2 cellular contexts compared by ENCODE assay signal in genomic region chr9:108813951-108814601, GRCh38.
TF ChIP-seq lines count a peak whose summit lies in the region.

No MANE protein-coding gene starts in this region.

TF ChIP-seq in K562, 482 proteins besides CTCF, POLR2A, EP300 and RAD21 (continued from another document):
- TF ChIP-seq, protein P1, sequence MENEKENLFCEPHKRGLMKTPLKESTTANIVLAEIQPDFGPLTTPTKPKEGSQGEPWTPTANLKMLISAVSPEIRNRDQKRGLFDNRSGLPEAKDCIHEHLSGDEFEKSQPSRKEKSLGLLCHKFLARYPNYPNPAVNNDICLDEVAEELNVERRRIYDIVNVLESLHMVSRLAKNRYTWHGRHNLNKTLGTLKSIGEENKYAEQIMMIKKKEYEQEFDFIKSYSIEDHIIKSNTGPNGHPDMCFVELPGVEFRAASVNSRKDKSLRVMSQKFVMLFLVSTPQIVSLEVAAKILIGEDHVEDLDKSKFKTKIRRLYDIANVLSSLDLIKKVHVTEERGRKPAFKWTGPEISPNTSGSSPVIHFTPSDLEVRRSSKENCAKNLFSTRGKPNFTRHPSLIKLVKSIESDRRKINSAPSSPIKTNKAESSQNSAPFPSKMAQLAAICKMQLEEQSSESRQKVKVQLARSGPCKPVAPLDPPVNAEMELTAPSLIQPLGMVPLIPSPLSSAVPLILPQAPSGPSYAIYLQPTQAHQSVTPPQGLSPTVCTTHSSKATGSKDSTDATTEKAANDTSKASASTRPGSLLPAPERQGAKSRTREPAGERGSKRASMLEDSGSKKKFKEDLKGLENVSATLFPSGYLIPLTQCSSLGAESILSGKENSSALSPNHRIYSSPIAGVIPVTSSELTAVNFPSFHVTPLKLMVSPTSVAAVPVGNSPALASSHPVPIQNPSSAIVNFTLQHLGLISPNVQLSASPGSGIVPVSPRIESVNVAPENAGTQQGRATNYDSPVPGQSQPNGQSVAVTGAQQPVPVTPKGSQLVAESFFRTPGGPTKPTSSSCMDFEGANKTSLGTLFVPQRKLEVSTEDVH (IDR thresholded peaks at IDR 0.05; ENCODE audit: low read depth, partially characterized antibody), result no peak
- TF ChIP-seq ZNF274 (IDR thresholded peaks at IDR 0.05; ENCODE audit: borderline replicate concordance, low read depth, low read length) (no peak), GABPB2 (CRISPR knock-in tag; conservative IDR thresholded peaks at IDR 0.05) (no peak), IFI16 (CRISPR knock-in tag; IDR thresholded peaks at IDR 0.05) (no peak), SPI1 (IDR thresholded peaks at IDR 0.05; ENCODE audit: borderline replicate concordance, low read depth, low read length) (no peak), LARP7 (IDR thresholded peaks at IDR 0.05) (no peak), ZNF76 (CRISPR knock-in tag; IDR thresholded peaks at IDR 0.05; ENCODE audit: borderline replicate concordance) (no peak), RERE (CRISPR knock-in tag; IDR thresholded peaks at IDR 0.05; ENCODE audit: borderline replicate concordance) (no peak), CBX2 (IDR thresholded peaks at IDR 0.05; ENCODE audit: insufficient read depth, low read length, poor library complexity, severe bottlenecking) (no peak), HEY1 (CRISPR knock-in tag; IDR thresholded peaks at IDR 0.05; ENCODE audit: borderline replicate concordance) (no peak), DNMT1 (IDR thresholded peaks at IDR 0.05) (no peak), L3MBTL2 (IDR thresholded peaks at IDR 0.05) (no peak), HDGF (IDR thresholded peaks at IDR 0.05) (no peak), RBM39 (optimal IDR thresholded peaks at IDR 0.05; ENCODE audit: low read depth, low read length) (no peak)

TF ChIP-seq in liver, 16 proteins besides CTCF, POLR2A, EP300 and RAD21 (continued from another document):
- TF ChIP-seq, protein P2, sequence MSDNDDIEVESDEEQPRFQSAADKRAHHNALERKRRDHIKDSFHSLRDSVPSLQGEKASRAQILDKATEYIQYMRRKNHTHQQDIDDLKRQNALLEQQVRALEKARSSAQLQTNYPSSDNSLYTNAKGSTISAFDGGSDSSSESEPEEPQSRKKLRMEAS (IDR thresholded peaks at IDR 0.05), result no peak
- TF ChIP-seq NR2F2 (IDR thresholded peaks at IDR 0.05) (no peak), ZBTB33 (IDR thresholded peaks at IDR 0.05) (no peak), JUND (IDR thresholded peaks at IDR 0.05) (no peak), HNF4G (IDR thresholded peaks at IDR 0.05) (no peak), FOXA2 (IDR thresholded peaks at IDR 0.05) (no peak), EGR1 (IDR thresholded peaks at IDR 0.05; ENCODE audit: low read depth in 2 of 2) (no peak), HNF4A (conservative IDR thresholded peaks at IDR 0.05) (no peak), TAF1 (conservative IDR thresholded peaks at IDR 0.05) (no peak)
- TF ChIP-seq, protein P3, sequence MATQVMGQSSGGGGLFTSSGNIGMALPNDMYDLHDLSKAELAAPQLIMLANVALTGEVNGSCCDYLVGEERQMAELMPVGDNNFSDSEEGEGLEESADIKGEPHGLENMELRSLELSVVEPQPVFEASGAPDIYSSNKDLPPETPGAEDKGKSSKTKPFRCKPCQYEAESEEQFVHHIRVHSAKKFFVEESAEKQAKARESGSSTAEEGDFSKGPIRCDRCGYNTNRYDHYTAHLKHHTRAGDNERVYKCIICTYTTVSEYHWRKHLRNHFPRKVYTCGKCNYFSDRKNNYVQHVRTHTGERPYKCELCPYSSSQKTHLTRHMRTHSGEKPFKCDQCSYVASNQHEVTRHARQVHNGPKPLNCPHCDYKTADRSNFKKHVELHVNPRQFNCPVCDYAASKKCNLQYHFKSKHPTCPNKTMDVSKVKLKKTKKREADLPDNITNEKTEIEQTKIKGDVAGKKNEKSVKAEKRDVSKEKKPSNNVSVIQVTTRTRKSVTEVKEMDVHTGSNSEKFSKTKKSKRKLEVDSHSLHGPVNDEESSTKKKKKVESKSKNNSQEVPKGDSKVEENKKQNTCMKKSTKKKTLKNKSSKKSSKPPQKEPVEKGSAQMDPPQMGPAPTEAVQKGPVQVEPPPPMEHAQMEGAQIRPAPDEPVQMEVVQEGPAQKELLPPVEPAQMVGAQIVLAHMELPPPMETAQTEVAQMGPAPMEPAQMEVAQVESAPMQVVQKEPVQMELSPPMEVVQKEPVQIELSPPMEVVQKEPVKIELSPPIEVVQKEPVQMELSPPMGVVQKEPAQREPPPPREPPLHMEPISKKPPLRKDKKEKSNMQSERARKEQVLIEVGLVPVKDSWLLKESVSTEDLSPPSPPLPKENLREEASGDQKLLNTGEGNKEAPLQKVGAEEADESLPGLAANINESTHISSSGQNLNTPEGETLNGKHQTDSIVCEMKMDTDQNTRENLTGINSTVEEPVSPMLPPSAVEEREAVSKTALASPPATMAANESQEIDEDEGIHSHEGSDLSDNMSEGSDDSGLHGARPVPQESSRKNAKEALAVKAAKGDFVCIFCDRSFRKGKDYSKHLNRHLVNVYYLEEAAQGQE (IDR thresholded peaks at IDR 0.05), result no peak
- TF ChIP-seq, protein P4, sequence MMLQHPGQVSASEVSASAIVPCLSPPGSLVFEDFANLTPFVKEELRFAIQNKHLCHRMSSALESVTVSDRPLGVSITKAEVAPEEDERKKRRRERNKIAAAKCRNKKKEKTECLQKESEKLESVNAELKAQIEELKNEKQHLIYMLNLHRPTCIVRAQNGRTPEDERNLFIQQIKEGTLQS (IDR thresholded peaks at IDR 0.05), result no peak
